ENCODE assay signal across 7 cellular contexts in the genomic region with DNA sequence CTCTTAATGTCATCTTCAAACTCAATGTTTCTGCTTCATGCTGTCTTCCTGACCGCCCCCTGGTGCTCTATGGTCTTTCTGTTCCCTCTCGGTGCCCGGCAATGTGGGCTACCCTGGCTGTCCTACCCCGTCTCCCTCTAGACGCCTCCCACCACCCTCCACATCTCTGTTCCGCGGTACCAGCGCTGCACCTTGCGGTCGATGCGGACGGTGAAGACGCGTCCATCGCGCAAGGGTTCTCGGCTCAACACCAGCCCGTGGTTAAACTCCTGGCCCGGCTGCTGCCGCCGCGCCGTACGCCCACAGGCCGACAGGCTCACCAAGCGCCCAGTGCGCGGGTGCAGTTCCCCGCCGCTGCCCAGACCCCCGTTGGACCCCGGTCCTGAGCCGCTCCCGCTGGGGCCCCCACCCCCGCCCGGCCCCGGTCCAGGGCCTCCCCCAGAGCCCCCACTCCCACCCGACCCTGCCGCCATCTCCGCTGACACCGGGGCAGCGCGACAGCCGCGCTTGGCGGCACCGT. TPM values are rescaled to one million over a fixed set of nuclear protein-coding genes. Genes with fewer than 3 reads are reported as not detected.
A peak's percentile ranks its signal among the peaks of the same experiment; 100 is the strongest.
DNase-seq lines count a peak whose midpoint lies in the region; ATAC-seq and TF ChIP-seq lines count a peak whose summit lies in the region.

A gene (minus strand): TSS at position 496 of the 520 bp plus-strand sequence. CDS start 23 bp downstream, at position 473.

- H3K27me3 ChIP-seq in SU-DHL-6 (ENCODE audit: low read length) (no peaks in the 10 kb centered on the region), neuronal stem cell (ENCODE audit: control insufficient read depth in 3 of 3, insufficient read depth in 3 of 3, low read depth in 1 of 3, low read length in 3 of 3) (no peaks in the 10 kb centered on the region)

- TF ChIP-seq CTCF in SU-DHL-6 (IDR thresholded peaks at IDR 0.05; ENCODE audit: insufficient read depth, low read length, poor library complexity, severe bottlenecking), result no peak
- TF ChIP-seq CTCF in fibroblast of mammary gland (conservative IDR thresholded peaks at IDR 0.05; ENCODE audit: control insufficient read depth, insufficient read depth, low read depth, low read length), result no peak

- peak within 1 kb of the TSS; percentile 99 for H3K4me3 ChIP-seq in SU-DHL-6 (ENCODE audit: insufficient read depth, low read length, poor library complexity, severe bottlenecking)
- peak within 1 kb of the TSS; percentile 90 for H3K4me3 ChIP-seq in fibroblast of mammary gland (ENCODE audit: control insufficient read depth, low read depth, low read length)
- H3K4me3 ChIP-seq in neuronal stem cell (ENCODE audit: low read length in 2 of 2), result peak within 1 kb of the TSS; percentile 96 to 99

- peak within 1 kb of the TSS; percentile 63 for H2BK120ac ChIP-seq in neuronal stem cell (ENCODE audit: low read depth, low read length)

- peak within 1 kb of the TSS; percentile 59 for H4K8ac ChIP-seq in neuronal stem cell (ENCODE audit: low read depth, low read length)

- H3K4ac ChIP-seq in neuronal stem cell (ENCODE audit: low read length), result peak within 1 kb of the TSS; percentile 27

- peak within 1 kb of the TSS; percentile 69 for H3K4me2 ChIP-seq in SU-DHL-6 (ENCODE audit: low read depth, low read length, poor library complexity, severe bottlenecking)
- peak within 1 kb of the TSS; percentile 87 for H3K4me2 ChIP-seq in neuronal stem cell (ENCODE audit: insufficient read depth, low read length, poor library complexity, severe bottlenecking)

- H4K91ac ChIP-seq in neuronal stem cell (ENCODE audit: low read depth, low read length, poor library complexity), result no peak within 1 kb of the TSS

- ATAC-seq in GM18517 (IDR thresholded peaks at IDR 0.05; ENCODE audit: unreplicated experiment) (peak; percentile 11), HG02852 (IDR thresholded peaks at IDR 0.05; ENCODE audit: unreplicated experiment) (peak; percentile 15)

- H3K27ac ChIP-seq in SU-DHL-6 (ENCODE audit: low read depth, low read length) (peak within 1 kb of the TSS; percentile 89), neuronal stem cell (replicated peaks; ENCODE audit: low read length) (peak within 1 kb of the TSS; percentile 94)

- peak within 1 kb of the TSS; percentile 96 for H3K18ac ChIP-seq in neuronal stem cell (ENCODE audit: low read length)

- H3K4me1 ChIP-seq in neuronal stem cell (ENCODE audit: control insufficient read depth in 2 of 2, insufficient read depth in 1 of 2, low read depth in 1 of 2, low read length in 2 of 2), result peaks cover 13 to 15% of the 10 kb centered on the region in 2 donors

- H2AFZ ChIP-seq in SU-DHL-6 (ENCODE audit: low read depth, low read length, severe bottlenecking) (peak within 1 kb of the TSS; percentile 75), neuronal stem cell (ENCODE audit: low read length) (peak within 1 kb of the TSS; percentile 86)

- no peaks in the 10 kb centered on the region for H3K9me2 ChIP-seq in SU-DHL-6 (replicated peaks; ENCODE audit: insufficient read depth, low read length)

- H2BK12ac ChIP-seq in neuronal stem cell (ENCODE audit: low read length), result no peak within 1 kb of the TSS

- peak within 1 kb of the TSS; percentile 85 for H2BK5ac ChIP-seq in neuronal stem cell (ENCODE audit: low read length)

- peak within 1 kb of the TSS; percentile 46 for H2BK15ac ChIP-seq in neuronal stem cell (ENCODE audit: low read length)

- peaks cover 17% of the 10 kb centered on the region; the same call in 1 of the 2 replicates for H3K79me2 ChIP-seq in SU-DHL-6 (ENCODE audit: insufficient read depth, low read length)

- H3K9ac ChIP-seq in SU-DHL-6 (ENCODE audit: low read length) (peak within 1 kb of the TSS; percentile 94), neuronal stem cell (ENCODE audit: low read depth, low read length, poor library complexity) (peak within 1 kb of the TSS; percentile 100)

- H2AK5ac ChIP-seq in neuronal stem cell (ENCODE audit: low read depth, low read length), result peak within 1 kb of the TSS; percentile 74

- DNase-seq in fibroblast of mammary gland (ENCODE audit: low read depth) (no peak), neuronal stem cell (ENCODE audit: low spot score) (no peak), SHP77 treated with DMSO at 0.1 percent for 48 hours (lab: John Stamatoyannopoulos, UW) (no peak), midbrain (lab: John Stamatoyannopoulos, UW) (no peak)

- H3K23ac ChIP-seq in neuronal stem cell (ENCODE audit: low read depth, low read length, poor library complexity), result peak within 1 kb of the TSS; percentile 100

- WGBS in neuronal stem cell (ENCODE audit: extremely low coverage in 2 of 2, insufficient read length in 2 of 2, insufficient replicate concordance in 1 of 2), 2 donors, result no CpG with 5 or more reads among the region's 47 CpGs

- no peaks in the 10 kb centered on the region for H4K20me1 ChIP-seq in SU-DHL-6 (ENCODE audit: low read depth, low read length)

- H3K79me1 ChIP-seq in neuronal stem cell (ENCODE audit: low read depth, low read length), result peaks cover 14% of the 10 kb centered on the region

- H3K9me3 ChIP-seq in SU-DHL-6 (ENCODE audit: insufficient read depth, low read length) (no peaks in the 10 kb centered on the region), neuronal stem cell (replicated peaks in 1 of 2; ENCODE audit: control insufficient read depth in 2 of 2, insufficient read depth in 1 of 2, low read depth in 1 of 2, low read length in 2 of 2) (no peaks in the 10 kb centered on the region)

- no peaks in the 10 kb centered on the region for H3K36me3 ChIP-seq in SU-DHL-6 (ENCODE audit: low read length)
- peaks cover 20 to 33% of the 10 kb centered on the region in 2 donors for H3K36me3 ChIP-seq in neuronal stem cell (replicated peaks in 1 of 2; ENCODE audit: control insufficient read depth in 2 of 2, insufficient read depth in 2 of 2, low read length in 2 of 2)

- peaks cover 9% of the 10 kb centered on the region for H3F3A ChIP-seq in SU-DHL-6 (ENCODE audit: insufficient read depth)

- H3K14ac ChIP-seq in neuronal stem cell (ENCODE audit: low read length), result peak within 1 kb of the TSS; percentile 100

RNA-seq across cellular contexts. Expression of the gene that starts here (rescaled TPM):
- 15.9 TPM for polyA plus RNA-seq in neuronal stem cell (2013, experiment 1 of 2)
- 15.0 TPM for polyA plus RNA-seq in neuronal stem cell (2013, experiment 2 of 2)
